20 cellular contexts compared by ENCODE assay signal in genomic region chr2:189679224-189679623, GRCh38.
"Had no signal": no experiment of that assay in that cellular context is flagged by ENCODE, and none has a peak within 500 bp of the region (broad histone marks: within the 10 kb centered on the region; RNA-seq: fewer than 3 reads in every experiment).

No MANE protein-coding gene starts in this region.

- DNase-seq: activated CD4-positive, alpha-beta T cell treated with anti-CD3 and anti-CD28 coated beads, Interleukin-2, amount 10 ng/mL, durations not matched to agents 7 days and 5 days; activated CD4-positive, CD25-positive, alpha-beta regulatory T cell treated with anti-CD3 and anti-CD28 coated beads, Interleukin-2, amount 50 U/mL, for 72 hours; activated CD8-positive, alpha-beta T cell treated with anti-CD3 and anti-CD28 coated beads for 36 hours; activated gamma-delta T cell; activated naive CD4-positive, alpha-beta T cell treated with anti-CD3 and anti-CD28 coated beads, Interleukin-2, amount 50 U/mL, for 16 hours; activated naive CD8-positive, alpha-beta T cell treated with anti-CD3 and anti-CD28 coated beads, Interleukin-2, amount 50 U/mL, for 24 hours; cerebellar nuclear complex; cortex of kidney; immature natural killer cell; kidney glomerular epithelial cell; left lung; natural killer cell; small intestine; stimulated activated CD4-positive, alpha-beta T cell treated with anti-CD3 and anti-CD28 coated beads, Interleukin-2, amount 100 ng/mL, for 24 hours; stimulated activated naive B cell treated with anti-CD40 and anti-IgM and Interleukin-4, amounts not matched to agents 10 μg/mL and 1 μg/mL and 100 μg/mL, for 72 hours; T1000; trophoblast cell; uterus had no signal

- H3K27me3 Mint-ChIP-seq: activated CD4-positive, alpha-beta T cell treated with anti-CD3 and anti-CD28 coated beads, Interleukin-2, amount 10 ng/mL, durations not matched to agents 7 days and 5 days; activated CD8-positive, alpha-beta T cell treated with anti-CD3 and anti-CD28 coated beads for 36 hours; activated naive CD8-positive, alpha-beta T cell treated with anti-CD3 and anti-CD28 coated beads, Interleukin-2, amount 50 U/mL, for 24 hours; stimulated activated naive B cell treated with anti-CD40 and anti-IgM and Interleukin-4, amounts not matched to agents 10 μg/mL and 1 μg/mL and 100 μg/mL, for 72 hours had no signal

- H3K27ac Mint-ChIP-seq: activated CD4-positive, alpha-beta T cell treated with anti-CD3 and anti-CD28 coated beads, Interleukin-2, amount 10 ng/mL, durations not matched to agents 7 days and 5 days; activated CD8-positive, alpha-beta T cell treated with anti-CD3 and anti-CD28 coated beads for 36 hours; activated naive CD8-positive, alpha-beta T cell treated with anti-CD3 and anti-CD28 coated beads, Interleukin-2, amount 50 U/mL, for 24 hours; activated T-helper 1 cell treated with anti-CD3 and anti-CD28 coated beads, Interleukin-12 subunit alpha, Interleukin-12 subunit beta, Interleukin-2, Interleukin-4 antibody, amounts not matched to agents 30 ng/mL and 10 ng/mL and 1 ng/mL, durations not matched to agents 14 hours and 24 hours and 36 hours; mesothelial cell of epicardium; natural killer cell; stimulated activated naive B cell treated with anti-CD40 and anti-IgM and Interleukin-4, amounts not matched to agents 10 μg/mL and 1 μg/mL and 100 μg/mL, for 72 hours had no signal

- H3K4me3 Mint-ChIP-seq: activated CD4-positive, alpha-beta T cell treated with anti-CD3 and anti-CD28 coated beads, Interleukin-2, amount 10 ng/mL, durations not matched to agents 7 days and 5 days; activated CD8-positive, alpha-beta T cell treated with anti-CD3 and anti-CD28 coated beads for 36 hours; activated naive CD8-positive, alpha-beta T cell treated with anti-CD3 and anti-CD28 coated beads, Interleukin-2, amount 50 U/mL, for 24 hours; activated T-helper 1 cell treated with anti-CD3 and anti-CD28 coated beads, Interleukin-12 subunit alpha, Interleukin-12 subunit beta, Interleukin-2, Interleukin-4 antibody, amounts not matched to agents 30 ng/mL and 10 ng/mL and 1 ng/mL, durations not matched to agents 14 hours and 24 hours and 36 hours; immature natural killer cell; mesothelial cell of epicardium; natural killer cell; stimulated activated naive B cell treated with anti-CD40 and anti-IgM and Interleukin-4, amounts not matched to agents 10 μg/mL and 1 μg/mL and 100 μg/mL, for 72 hours had no signal
